In the genomic region with DNA sequence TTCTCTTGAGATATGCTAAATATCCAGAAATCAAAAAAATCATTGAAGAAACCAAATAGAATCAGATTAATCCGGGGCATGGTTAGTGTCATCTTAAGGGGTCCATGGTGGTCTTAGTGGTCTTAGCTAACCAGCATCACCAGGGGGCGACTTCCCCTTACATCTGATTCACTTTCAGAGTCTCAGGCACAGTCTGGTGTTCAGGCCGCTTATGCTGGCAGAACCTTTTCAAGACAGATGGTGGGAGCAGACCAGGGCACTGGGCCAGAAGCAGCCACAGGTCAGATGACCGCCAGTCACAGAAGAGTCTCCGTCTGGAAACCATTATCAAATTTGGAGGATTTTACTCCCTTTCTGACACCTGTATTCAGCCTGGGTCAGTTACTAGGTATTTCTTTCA, we compare ENCODE assay signal across 15 cellular contexts.
DNase-seq lines count a peak whose midpoint lies in the region; ATAC-seq and TF ChIP-seq lines count a peak whose summit lies in the region.
"Had no signal": no experiment of that assay in that cellular context is flagged by ENCODE, and none has a peak within 500 bp of the region (broad histone marks: within the 10 kb centered on the region; RNA-seq: fewer than 3 reads in every experiment).

No MANE protein-coding gene starts in this region.

- H3K9me3 ChIP-seq in osteoblast (ENCODE audit: low read depth, low read length), result no peaks in the 10 kb centered on the region

- H3K36me3 ChIP-seq in GM23338 (ENCODE audit: insufficient read depth), result no peaks in the 10 kb centered on the region
- H3K36me3 ChIP-seq in osteoblast (ENCODE audit: insufficient read depth, low read length), result no peaks in the 10 kb centered on the region

- H3K27ac ChIP-seq in GM23338 (ENCODE audit: low read depth), result no peak overlapping the region
- H3K27ac ChIP-seq in osteoblast (ENCODE audit: low read depth, low read length), result no peak overlapping the region

- peak; percentile 62 to 71 for TF ChIP-seq CTCF in GM23338 (conservative IDR thresholded peaks at IDR 0.05; ENCODE audit: low read depth in 2 of 2)
- peak; percentile 32 for TF ChIP-seq CTCF in chondrocyte (IDR thresholded peaks at IDR 0.05)
- peak; percentile 7 for TF ChIP-seq CTCF in osteoblast (IDR thresholded peaks at IDR 0.05; ENCODE audit: extremely low read depth, low read depth, low read length)

- H3K4me1 Mint-ChIP-seq in GM23338 (peaks cover 9% of the 10 kb centered on the region; the same call in 2 of the 3 replicates), chondrocyte (ENCODE audit: low read depth) (peaks cover 3% of the 10 kb centered on the region)
- H3K4me1 Mint-ChIP-seq: activated naive CD8-positive, alpha-beta T cell treated with anti-CD3 and anti-CD28 coated beads for 36 hours; central memory CD8-positive, alpha-beta T cell had no signal

- H3K4me3 Mint-ChIP-seq in GM23338 (no peak overlapping the region), chondrocyte (ENCODE audit: unreplicated experiment) (no peak overlapping the region)
- H3K4me3 Mint-ChIP-seq: activated naive CD8-positive, alpha-beta T cell treated with anti-CD3 and anti-CD28 coated beads for 36 hours; CD8-positive, alpha-beta T cell; central memory CD8-positive, alpha-beta T cell had no signal

- ATAC-seq in GM23338 (peak; percentile 82), HG02870 (IDR thresholded peaks at IDR 0.05; ENCODE audit: unreplicated experiment) (no peak)
- ATAC-seq: CD8-positive, alpha-beta T cell had no signal

- no peaks in the 10 kb centered on the region for H3F3A ChIP-seq in GM23338 (replicated peaks; ENCODE audit: low read depth)

- 0 out of 2 replicates have a peak, but pooled peaks cover 6% of the 10 kb centered on the region for H3K9me2 ChIP-seq in GM23338 (ENCODE audit: insufficient read depth)

- H3K27ac Mint-ChIP-seq in GM23338 (no peak overlapping the region), chondrocyte (ENCODE audit: unreplicated experiment) (no peak overlapping the region)
- H3K27ac Mint-ChIP-seq: activated naive CD8-positive, alpha-beta T cell treated with anti-CD3 and anti-CD28 coated beads for 36 hours; CD8-positive, alpha-beta T cell had no signal

- H3K27me3 Mint-ChIP-seq in GM23338 (ENCODE audit: insufficient read depth, low read depth, poor library complexity) (no peaks in the 10 kb centered on the region), chondrocyte (ENCODE audit: low read depth) (no peaks in the 10 kb centered on the region)
- H3K27me3 Mint-ChIP-seq: activated naive CD8-positive, alpha-beta T cell treated with anti-CD3 and anti-CD28 coated beads for 36 hours; central memory CD8-positive, alpha-beta T cell had no signal

- H3K4me2 ChIP-seq in GM23338, result no peak overlapping the region
- no peak overlapping the region for H3K4me2 ChIP-seq in osteoblast (ENCODE audit: insufficient read depth, low read length)
- H3K4me2 ChIP-seq: smooth muscle cell had no signal

- H3K79me2 ChIP-seq in GM23338 (replicated peaks; ENCODE audit: insufficient read depth) (no peaks in the 10 kb centered on the region), osteoblast (ENCODE audit: insufficient read depth, low read length) (no peaks in the 10 kb centered on the region)

- H3K27me3 ChIP-seq in GM23338 (ENCODE audit: insufficient read depth), result no peaks in the 10 kb centered on the region
- H3K27me3 ChIP-seq in osteoblast (ENCODE audit: insufficient read depth, low read length), result peaks cover 3% of the 10 kb centered on the region

- H2AFZ ChIP-seq in GM23338 (no peak overlapping the region), osteoblast (ENCODE audit: low read length) (no peak overlapping the region)

- H3K4me1 ChIP-seq in GM23338 (ENCODE audit: insufficient read depth) (no peaks in the 10 kb centered on the region), osteoblast (ENCODE audit: insufficient read depth, low read length) (no peaks in the 10 kb centered on the region)

- DNase-seq in GM23338 (ENCODE audit: low spot score) (peak; percentile 62), NCI-H82 (lab: John Stamatoyannopoulos, UW) (peak; percentile 74), chondrocyte (ENCODE audit: low spot score) (no peak), osteoblast (ENCODE audit: insufficient read length, low spot score, missing footprints) (no peak), NCI-H774 (lab: John Stamatoyannopoulos, UW) (no peak), NCI-H187 treated with DMSO at 0.1 percent for 48 hours (lab: John Stamatoyannopoulos, UW) (no peak)
- no peak for DNase-seq in stimulated activated CD4-positive, alpha-beta T cell treated with anti-CD3 and anti-CD28 coated beads, Interleukin-4, amount 100 ng/mL, for 4 hours
- DNase-seq: activated naive CD8-positive, alpha-beta T cell treated with anti-CD3 and anti-CD28 coated beads for 36 hours; CD8-positive, alpha-beta T cell; mammary epithelial cell; NCI-H1105; NCI-H526 treated with DMSO at 0.1 percent for 48 hours had no signal

- no peaks in the 10 kb centered on the region for H3K9me3 Mint-ChIP-seq in GM23338
- no peaks in the 10 kb centered on the region for H3K9me3 Mint-ChIP-seq in chondrocyte (ENCODE audit: low read depth)
- H3K9me3 Mint-ChIP-seq: activated naive CD8-positive, alpha-beta T cell treated with anti-CD3 and anti-CD28 coated beads for 36 hours; CD8-positive, alpha-beta T cell had no signal

- H3K36me3 Mint-ChIP-seq in GM23338 (ENCODE audit: low read depth) (no peaks in the 10 kb centered on the region), chondrocyte (ENCODE audit: low read depth) (no peaks in the 10 kb centered on the region)
- H3K36me3 Mint-ChIP-seq: activated naive CD8-positive, alpha-beta T cell treated with anti-CD3 and anti-CD28 coated beads for 36 hours; CD8-positive, alpha-beta T cell had no signal

- H4K20me1 ChIP-seq in GM23338 (replicated peaks; ENCODE audit: insufficient read depth) (no peaks in the 10 kb centered on the region), osteoblast (ENCODE audit: insufficient read depth, low read length) (no peaks in the 10 kb centered on the region)

- H3K4me3 ChIP-seq in GM23338 (no peak overlapping the region), osteoblast (ENCODE audit: insufficient read depth, low read length) (no peak overlapping the region)
- H3K4me3 ChIP-seq: smooth muscle cell had no signal

TF ChIP-seq in GM23338, 12 proteins besides CTCF, POLR2A, EP300 and RAD21:
- no peak for TF ChIP-seq JUNB (IDR thresholded peaks at IDR 0.05; ENCODE audit: unreplicated experiment)
- no peak for TF ChIP-seq NANOG (IDR thresholded peaks at IDR 0.05; ENCODE audit: borderline replicate concordance)
TF ChIP-seq in GM23338: peak in this region for 0.

Comparison
In these comparisons a context has a peak if more than half of its experiments do, and no peak if none do; other contexts are left out.
1. DNase-seq: peak in GM23338 (single experiment) and NCI-H82 (single experiment); none in chondrocyte (single experiment), osteoblast (single experiment), NCI-H774 (single experiment), stimulated activated CD4-positive, alpha-beta T cell treated with anti-CD3 and anti-CD28 coated beads, Interleukin-4, amount 100 ng/mL, for 4 hours (0 of 2) and NCI-H187 treated with DMSO at 0.1 percent for 48 hours (single experiment).
2. CTCF ChIP-seq: peak in every context shown above with its lines; median percentile 66 in GM23338; 32 in chondrocyte; 7 in osteoblast.